In genomic region chr2:218322756-218323525, GRCh38 we compare ENCODE assay signal across 8 cellular contexts. TPM values are rescaled to one million over a fixed set of nuclear protein-coding genes. Genes with fewer than 3 reads are reported as not detected.
DNase-seq lines count a peak whose midpoint lies in the region; ATAC-seq and TF ChIP-seq lines count a peak whose summit lies in the region.

No MANE protein-coding gene starts in this region.

- WGBS in ectodermal cell, 2 experiments: 1% methylated on average over 69 of the region's 69 CpGs
- WGBS in lung, 2 donors: 1% methylated on average over 54 to 69 of the region's 69 CpGs

- H3K9me3 ChIP-seq in ectodermal cell (ENCODE audit: control insufficient read depth, low read length) (no peaks in the 10 kb centered on the region), lung (ENCODE audit: control insufficient read depth in 2 of 2, insufficient read depth in 1 of 2, low read length in 1 of 2) (no peaks in the 10 kb centered on the region)

- H3K27ac ChIP-seq in ectodermal cell (ENCODE audit: insufficient read depth, low read depth, low read length, poor library complexity, severe bottlenecking) (peak overlapping the region; percentile 85), lung (ENCODE audit: low read depth in 1 of 2, low read length in 1 of 2) (peak overlapping the region; percentile 76 to 81)

- ATAC-seq in GM19023 (IDR thresholded peaks at IDR 0.05; ENCODE audit: unreplicated experiment) (peak; percentile 83), HG03196 (IDR thresholded peaks at IDR 0.05; ENCODE audit: unreplicated experiment) (peak; percentile 66), lung (ENCODE audit: insufficient read depth, low FRiP score) (peak; percentile 82)

- TF ChIP-seq CTCF in AG10803 (conservative IDR thresholded peaks at IDR 0.05; ENCODE audit: low read length) (no peak), lung (IDR thresholded peaks at IDR 0.05; ENCODE audit: control extremely low read depth, extremely low read depth) (no peak)

- H3K36me3 ChIP-seq in ectodermal cell (ENCODE audit: control insufficient read depth, insufficient read depth, low read length): no peaks in the 10 kb centered on the region
- H3K36me3 ChIP-seq in lung (ENCODE audit: control insufficient read depth in 2 of 2, insufficient read depth in 2 of 2, low read length in 2 of 2): no peaks in the 10 kb centered on the region

- H3K27me3 ChIP-seq in ectodermal cell (ENCODE audit: control insufficient read depth, insufficient read depth, low read length, poor library complexity, severe bottlenecking) (no peaks in the 10 kb centered on the region), lung (ENCODE audit: control insufficient read depth, insufficient read depth) (no peaks in the 10 kb centered on the region)

- H3K4me3 ChIP-seq in AG10803 (ENCODE audit: low read length): peak overlapping the region; percentile 60
- peak overlapping the region; percentile 55 for H3K4me3 ChIP-seq in ectodermal cell (ENCODE audit: insufficient read depth, low read depth, low read length)
- H3K4me3 ChIP-seq in lung: peak overlapping the region; percentile 62

- DNase-seq in AG10803 (ENCODE audit: low read depth) (peak; percentile 26), NCI-H446 treated with DMSO at 0.1 percent for 48 hours (lab: John Stamatoyannopoulos, UW) (peak; percentile 23), lung (ENCODE audit: low spot score) (peak; percentile 88)
- DNase-seq in activated CD4-positive, alpha-beta T cell treated with anti-CD3 and anti-CD28 coated beads, Interleukin-2, amount 50 U/mL, for 1 hour: peak; percentile 34
- DNase-seq in stimulated activated CD4-positive, alpha-beta T cell treated with anti-CD3 and anti-CD28 coated beads, TNF-alpha, amount 100 ng/mL, for 24 hours (ENCODE audit: low read depth in 3 of 3): peak in 2 of 3 experiments; percentile 6 to 43

- H3K4me1 ChIP-seq in ectodermal cell (ENCODE audit: control insufficient read depth, insufficient read depth, low read length) (peaks cover 32% of the 10 kb centered on the region), lung (ENCODE audit: control insufficient read depth in 2 of 2, insufficient read depth in 2 of 2, low read length in 2 of 2) (peaks cover 0 to 20% of the 10 kb centered on the region in 2 donors)

RNA-seq across cellular contexts. Expression of gene TMBIM1, which starts 30.6 kb away (rescaled TPM):
- polyA plus RNA-seq in ectodermal cell (2013, experiment 1 of 4): 18.7 TPM
- 19.1 TPM for polyA plus RNA-seq in ectodermal cell (2013, experiment 2 of 4)
- 14.6 TPM for polyA plus RNA-seq in ectodermal cell (2013, experiment 3 of 4)
- polyA plus RNA-seq in ectodermal cell (2013, experiment 4 of 4): 18.9 TPM
- 100 to 1,000 TPM; 106 to 258 TPM for total RNA-seq in lung
- polyA plus RNA-seq in lung: 100 to 1,000 TPM in 1 of 2 donors, 10 to 100 TPM in 1; 92.1 to 188 TPM

RNA-seq across cellular contexts. Expression of gene CATIP, which starts 33.7 kb away (rescaled TPM):
- polyA plus RNA-seq in ectodermal cell (2013, experiment 1 of 4): 0.83 TPM
- polyA plus RNA-seq in ectodermal cell (2013, experiment 2 of 4): 0.60 TPM
- 0.59 TPM for polyA plus RNA-seq in ectodermal cell (2013, experiment 3 of 4)
- polyA plus RNA-seq in ectodermal cell (2013, experiment 4 of 4): 0.73 TPM
- total RNA-seq in lung: 10 to 100 TPM in 1 of 2 donors, 1 to 10 TPM in 1; 5.6 to 12.8 TPM
- 1 to 10 TPM; 5.6 to 6.3 TPM for polyA plus RNA-seq in lung

RNA-seq across cellular contexts. Expression of gene PNKD, which starts 52.6 kb away (rescaled TPM):
- polyA plus RNA-seq in ectodermal cell (2013, experiment 1 of 4): 48.5 TPM
- 42.9 TPM for polyA plus RNA-seq in ectodermal cell (2013, experiment 2 of 4)
- 41.2 TPM for polyA plus RNA-seq in ectodermal cell (2013, experiment 3 of 4)
- polyA plus RNA-seq in ectodermal cell (2013, experiment 4 of 4): 52.1 TPM
- 100 to 1,000 TPM in 1 of 2 donors, 10 to 100 TPM in 1; 83.8 to 119 TPM for total RNA-seq in lung
- 100 to 1,000 TPM; 110 to 137 TPM for polyA plus RNA-seq in lung

RNA-seq across cellular contexts. Expression of gene AAMP, which starts 53.0 kb away (rescaled TPM):
- polyA plus RNA-seq in ectodermal cell (2013, experiment 1 of 4): 80.8 TPM
- 80.5 TPM for polyA plus RNA-seq in ectodermal cell (2013, experiment 2 of 4)
- polyA plus RNA-seq in ectodermal cell (2013, experiment 3 of 4): 51.9 TPM
- polyA plus RNA-seq in ectodermal cell (2013, experiment 4 of 4): 60.3 TPM
- 100 to 1,000 TPM in 1 of 2 donors, 10 to 100 TPM in 1; 72.9 to 193 TPM for total RNA-seq in lung
- polyA plus RNA-seq in lung: 10 to 100 TPM; 62.0 to 84.2 TPM

RNA-seq across cellular contexts. Expression of gene SLC11A1, which starts 59.1 kb away (rescaled TPM):
- not detected for polyA plus RNA-seq in ectodermal cell (2013, experiment 1 of 4)
- 0.16 TPM for polyA plus RNA-seq in ectodermal cell (2013, experiment 2 of 4)
- polyA plus RNA-seq in ectodermal cell (2013, experiment 3 of 4): not detected
- not detected for polyA plus RNA-seq in ectodermal cell (2013, experiment 4 of 4)
- 100 to 1,000 TPM in 1 of 2 donors, 10 to 100 TPM in 1; 57.6 to 262 TPM for total RNA-seq in lung
- 100 to 1,000 TPM; 206 to 359 TPM for polyA plus RNA-seq in lung

Comparison
In these comparisons a context has a peak if more than half of its experiments do, and no peak if none do; other contexts are left out.
1. Peak in every context shown above with its lines: DNase-seq, ATAC-seq, H3K4me3 ChIP-seq and H3K27ac ChIP-seq.
2. DNase-seq: peak in every context shown above with its lines; median percentile 88 in lung; 34 in activated CD4-positive, alpha-beta T cell treated with anti-CD3 and anti-CD28 coated beads, Interleukin-2, amount 50 U/mL, for 1 hour; 26 in AG10803; 24 in stimulated activated CD4-positive, alpha-beta T cell treated with anti-CD3 and anti-CD28 coated beads, TNF-alpha, amount 100 ng/mL, for 24 hours; 23 in NCI-H446 treated with DMSO at 0.1 percent for 48 hours.